ENCODE assay signal across 8 cellular contexts in the genomic region with DNA sequence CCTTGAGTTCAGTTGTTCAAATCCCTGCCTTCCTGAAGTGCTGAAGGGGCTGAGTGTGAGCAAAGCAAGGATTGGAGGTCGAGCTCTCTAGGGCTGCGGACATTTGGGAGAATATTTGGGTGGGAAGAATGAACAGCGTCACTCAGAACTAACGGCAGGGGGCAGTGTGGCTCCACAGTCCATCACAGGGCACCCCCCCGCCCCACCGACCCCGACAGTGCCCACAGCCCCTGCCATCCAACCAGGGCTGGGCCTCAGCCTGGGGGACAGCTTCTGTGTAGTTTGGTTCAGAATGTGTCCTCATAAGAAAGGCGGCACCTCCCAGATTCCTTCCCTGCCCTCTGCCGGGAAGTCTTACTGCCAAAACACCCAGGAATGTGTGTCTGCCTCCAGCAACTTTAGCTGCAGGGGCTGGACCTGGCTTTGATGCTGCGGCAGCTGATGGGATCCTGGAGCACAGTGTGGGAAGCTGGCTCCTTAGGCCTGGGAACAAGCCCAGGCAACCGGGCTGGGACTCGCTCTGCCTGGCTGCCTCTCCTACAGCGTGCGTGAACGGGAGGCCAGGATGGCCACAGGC.
DNase-seq lines count a peak whose midpoint lies in the region; ATAC-seq and TF ChIP-seq lines count a peak whose summit lies in the region.

No MANE protein-coding gene starts in this region.

- TF ChIP-seq CTCF in GM12865 (IDR thresholded peaks at IDR 0.05; ENCODE audit: insufficient read depth, low read depth, low read length, missing control alignments) = peak; percentile 63

- H3K27ac Mint-ChIP-seq in activated T-helper 2 cell treated with anti-CD3 and anti-CD28 coated beads, Interferon-gamma antibody, Interleukin-2, Interleukin-4, amounts not matched to agents 10 μg/mL and 5 μg/mL and 100 μg/mL, durations not matched to agents 14 hours and 24 hours and 36 hours = no peak overlapping the region

- no peak for ATAC-seq in GM18873 (IDR thresholded peaks at IDR 0.05; ENCODE audit: low FRiP score, unreplicated experiment)

- H3K36me3 Mint-ChIP-seq in activated T-helper 2 cell treated with anti-CD3 and anti-CD28 coated beads, Interferon-gamma antibody, Interleukin-2, Interleukin-4, amounts not matched to agents 10 μg/mL and 5 μg/mL and 100 μg/mL, durations not matched to agents 14 hours and 24 hours and 36 hours (ENCODE audit: low read depth) = no peaks in the 10 kb centered on the region

- no peaks in the 10 kb centered on the region for H3K9me3 Mint-ChIP-seq in activated T-helper 2 cell treated with anti-CD3 and anti-CD28 coated beads, Interferon-gamma antibody, Interleukin-2, Interleukin-4, amounts not matched to agents 10 μg/mL and 5 μg/mL and 100 μg/mL, durations not matched to agents 14 hours and 24 hours and 36 hours

- intact Hi-C loops in activated T-helper 2 cell treated with anti-CD3 and anti-CD28 coated beads, Interferon-gamma antibody, Interleukin-2, Interleukin-4, amounts not matched to agents 10 μg/mL and 5 μg/mL and 100 μg/mL, durations not matched to agents 14 hours and 24 hours and 36 hours (cut with micrococcal nuclease) = loop anchor here (2.0 kb wide), 1 partner anchor 504 kb away; no protein-coding TSS in a partner anchor

- H3K79me2 ChIP-seq in ACC112 (ENCODE audit: control insufficient read depth, insufficient read depth, low read length, unreplicated experiment) = no peaks in the 10 kb centered on the region

- H3K4me3 ChIP-seq in ACC112 (ENCODE audit: low read depth, low read length) = no peak overlapping the region
- H3K4me3 ChIP-seq in GM12865 (ENCODE audit: low read depth, low read length) = no peak overlapping the region
- no peak overlapping the region for H3K4me3 ChIP-seq in NT2/D1 (ENCODE audit: insufficient read length, low read depth)
- H3K4me3 ChIP-seq in skin epidermis = no peak overlapping the region

- no peaks in the 10 kb centered on the region for H3K36me3 ChIP-seq in ACC112 (ENCODE audit: insufficient read depth, low read length)
- H3K36me3 ChIP-seq in NT2/D1 (ENCODE audit: insufficient read depth, insufficient read length, low read length) = no peaks in the 10 kb centered on the region

- peaks cover 32% of the 10 kb centered on the region for H3K4me1 ChIP-seq in ACC112 (ENCODE audit: control insufficient read depth, insufficient read depth, low read length, unreplicated experiment)
- H3K4me1 ChIP-seq in NT2/D1 (ENCODE audit: insufficient read depth, insufficient read length) = peaks cover 28% of the 10 kb centered on the region

- H3K4me3 Mint-ChIP-seq in activated T-helper 2 cell treated with anti-CD3 and anti-CD28 coated beads, Interferon-gamma antibody, Interleukin-2, Interleukin-4, amounts not matched to agents 10 μg/mL and 5 μg/mL and 100 μg/mL, durations not matched to agents 14 hours and 24 hours and 36 hours (ENCODE audit: low read depth) = no peak overlapping the region

- no peaks in the 10 kb centered on the region for H3K27me3 ChIP-seq in ACC112 (ENCODE audit: insufficient read depth, low read length)
- no peaks in the 10 kb centered on the region for H3K27me3 ChIP-seq in NT2/D1 (ENCODE audit: insufficient read depth, insufficient read length)

- H3K4me1 Mint-ChIP-seq in activated T-helper 2 cell treated with anti-CD3 and anti-CD28 coated beads, Interferon-gamma antibody, Interleukin-2, Interleukin-4, amounts not matched to agents 10 μg/mL and 5 μg/mL and 100 μg/mL, durations not matched to agents 14 hours and 24 hours and 36 hours (ENCODE audit: low read depth) = no peaks in the 10 kb centered on the region

- H3K27me3 Mint-ChIP-seq in activated T-helper 2 cell treated with anti-CD3 and anti-CD28 coated beads, Interferon-gamma antibody, Interleukin-2, Interleukin-4, amounts not matched to agents 10 μg/mL and 5 μg/mL and 100 μg/mL, durations not matched to agents 14 hours and 24 hours and 36 hours (ENCODE audit: low read depth) = peaks cover 8% of the 10 kb centered on the region

- H3K27ac ChIP-seq in ACC112 (ENCODE audit: low read depth, low read length) (peak overlapping the region; percentile 25; the same call in 1 of the 2 replicates), skin epidermis (peak overlapping the region in 19 of 21 experiments; percentile 35 to 88 (median 72))

- peak overlapping the region; percentile 75 for H2AFZ ChIP-seq in ACC112 (ENCODE audit: low read length, unreplicated experiment)

- DNase-seq in GM12865 (ENCODE audit: low read depth) (no peak), NT2/D1 (ENCODE audit: low read depth, low spot score) (peak; percentile 77), T47D (ENCODE audit: low read depth in 1 of 2, low spot score in 1 of 2) (peak; percentile 63 to 83), iPS-NIHi7 (ENCODE audit: extremely low spot score) (peak; percentile 83)
- no peak for DNase-seq in activated T-helper 2 cell treated with anti-CD3 and anti-CD28 coated beads, Interferon-gamma antibody, Interleukin-2, Interleukin-4, amounts not matched to agents 10 μg/mL and 5 μg/mL and 100 μg/mL, durations not matched to agents 14 hours and 24 hours and 36 hours (ENCODE audit: low spot score)

- no peaks in the 10 kb centered on the region; the same call in 1 of the 2 replicates for H3K9me3 ChIP-seq in NT2/D1 (ENCODE audit: insufficient read depth, low read length)

- in situ Hi-C loops in T47D (cut with HindIII; ENCODE audit: low pct_unique_long_range_greater_than_20kb, low sequenced_read_pairs) = no loop called here

- peak overlapping the region; percentile 59 for H3K9ac ChIP-seq in NT2/D1 (ENCODE audit: insufficient read length, low read depth)

Comparison
In these comparisons a context has a peak if more than half of its experiments do, and no peak if none do; other contexts are left out.
1. DNase-seq: peak in NT2/D1 (single experiment), T47D (2 of 2) and iPS-NIHi7 (single experiment); none in GM12865 (single experiment) and activated T-helper 2 cell treated with anti-CD3 and anti-CD28 coated beads, Interferon-gamma antibody, Interleukin-2, Interleukin-4, amounts not matched to agents 10 μg/mL and 5 μg/mL and 100 μg/mL, durations not matched to agents 14 hours and 24 hours and 36 hours (single experiment).